22 cellular contexts compared by ENCODE assay signal in the genomic region with DNA sequence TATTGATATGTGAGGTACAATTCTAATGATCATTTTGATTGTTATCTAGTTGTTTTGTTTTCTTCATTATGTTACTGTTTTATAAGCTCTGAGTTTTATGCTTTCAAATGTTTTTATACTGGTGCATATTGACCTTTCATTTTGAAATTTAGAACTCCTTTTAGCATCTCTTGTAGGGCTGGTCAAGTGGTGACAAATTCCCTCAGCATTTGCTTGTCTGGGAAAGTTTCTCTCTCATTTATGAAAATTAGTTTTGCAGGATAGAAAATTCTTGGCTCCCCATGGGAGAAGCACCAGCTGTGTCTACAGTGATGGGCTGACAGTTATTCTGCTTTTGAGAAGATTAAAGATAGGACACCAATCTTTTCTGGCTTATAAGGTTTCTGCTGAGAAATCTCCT.
DNase-seq lines count a peak whose midpoint lies in the region; ATAC-seq and TF ChIP-seq lines count a peak whose summit lies in the region.
"Had no signal": no experiment of that assay in that cellular context is flagged by ENCODE, and none has a peak within 500 bp of the region (broad histone marks: within the 10 kb centered on the region; RNA-seq: fewer than 3 reads in every experiment).

No MANE protein-coding gene starts in this region.

- no peak overlapping the region for H3K27ac Mint-ChIP-seq in activated naive CD4-positive, alpha-beta T cell treated with anti-CD3 and anti-CD28 coated beads for 36 hours
- H3K27ac Mint-ChIP-seq: CD8-positive, alpha-beta T cell had no signal

- intact Hi-C loops in activated naive CD4-positive, alpha-beta T cell treated with anti-CD3 and anti-CD28 coated beads for 36 hours (cut with micrococcal nuclease): no loop called here
- intact Hi-C loops in breast epithelium (cut with DNase I; ENCODE audit: low total_unique reads): no loop called here

- no peak overlapping the region for H3K4me3 Mint-ChIP-seq in activated naive CD4-positive, alpha-beta T cell treated with anti-CD3 and anti-CD28 coated beads for 36 hours
- H3K4me3 Mint-ChIP-seq: CD8-positive, alpha-beta T cell had no signal

- no peak for TF ChIP-seq POLR2A in erythroblast (IDR thresholded peaks at IDR 0.05; ENCODE audit: low read length)
- no peak for TF ChIP-seq POLR2A in breast epithelium (IDR thresholded peaks at IDR 0.05)

- peaks cover 36% of the 10 kb centered on the region for H3K9me3 Mint-ChIP-seq in activated naive CD4-positive, alpha-beta T cell treated with anti-CD3 and anti-CD28 coated beads for 36 hours

- CTCF ChIA-PET in activated naive CD4-positive, alpha-beta T cell treated with anti-CD3 and anti-CD28 coated beads for 36 hours (lab: Charles Lee): no interaction called here

- H3K36me3 Mint-ChIP-seq in activated naive CD4-positive, alpha-beta T cell treated with anti-CD3 and anti-CD28 coated beads for 36 hours (ENCODE audit: low read depth): peaks cover 58% of the 10 kb centered on the region

- no peaks in the 10 kb centered on the region for H3K36me3 ChIP-seq in breast epithelium

- no peak for ATAC-seq in HG03520 (IDR thresholded peaks at IDR 0.05; ENCODE audit: unreplicated experiment)
- ATAC-seq: CD8-positive, alpha-beta T cell; Panc1 had no signal

- H3K4me3 ChIP-seq in breast epithelium: no peak overlapping the region

- H3K27me3 ChIP-seq in breast epithelium: no peaks in the 10 kb centered on the region

- no peak overlapping the region for H3K27ac ChIP-seq in breast epithelium
- H3K27ac ChIP-seq: HL-60 had no signal

- DNase-seq in activated naive CD4-positive, alpha-beta T cell treated with anti-CD3 and anti-CD28 coated beads for 36 hours: peak; percentile 11
- DNase-seq in activated naive CD4-positive, alpha-beta T cell (lab: John Stamatoyannopoulos, UW): no peak
- DNase-seq in astrocyte of the hippocampus (ENCODE audit: low read depth, low spot score) (peak; percentile 5), erythroblast (lab: John Stamatoyannopoulos, UW) (peak; percentile 21 to 34), breast epithelium (ENCODE audit: low spot score in 2 of 2) (no peak)
- DNase-seq in stimulated activated naive CD4-positive, alpha-beta T cell treated with Interleukin-2 at 50 U/mL for 16 hours (lab: John Stamatoyannopoulos, UW): no peak
- DNase-seq: AML-193; C1 segment of cervical spinal cord; Calu3; CD8-positive, alpha-beta T cell; H7; KG1; NCI-H1092 treated with DMSO at 0.1 percent for 48 hours; NCI-H2029 treated with DMSO at 0.1 percent for 48 hours; NCI-H2171; NCI-H345; NCI-H524; NCI-H774; NK-92 treated with Interleukin-12 subunit alpha and Interleukin-12 subunit beta, amount 100 ng/mL, for 24 hours had no signal

- H3K9me3 ChIP-seq in breast epithelium: peaks cover 28 to 38% of the 10 kb centered on the region in 2 donors

- H3K4me1 Mint-ChIP-seq in activated naive CD4-positive, alpha-beta T cell treated with anti-CD3 and anti-CD28 coated beads for 36 hours (ENCODE audit: low read depth): no peaks in the 10 kb centered on the region

- no peaks in the 10 kb centered on the region for H3K4me1 ChIP-seq in breast epithelium

- H3K27me3 Mint-ChIP-seq in activated naive CD4-positive, alpha-beta T cell treated with anti-CD3 and anti-CD28 coated beads for 36 hours (ENCODE audit: low read depth): no peaks in the 10 kb centered on the region

- no peak for TF ChIP-seq CTCF in breast epithelium (IDR thresholded peaks at IDR 0.05)

Comparison
In these comparisons a context has a peak if more than half of its experiments do, and no peak if none do; other contexts are left out.
1. DNase-seq: peak in activated naive CD4-positive, alpha-beta T cell treated with anti-CD3 and anti-CD28 coated beads for 36 hours (single experiment), astrocyte of the hippocampus (single experiment) and erythroblast (2 of 2); none in activated naive CD4-positive, alpha-beta T cell (0 of 4), stimulated activated naive CD4-positive, alpha-beta T cell treated with Interleukin-2 at 50 U/mL for 16 hours (single experiment) and breast epithelium (0 of 2).